ENCODE assay signal across 30 cellular contexts in the genomic region with DNA sequence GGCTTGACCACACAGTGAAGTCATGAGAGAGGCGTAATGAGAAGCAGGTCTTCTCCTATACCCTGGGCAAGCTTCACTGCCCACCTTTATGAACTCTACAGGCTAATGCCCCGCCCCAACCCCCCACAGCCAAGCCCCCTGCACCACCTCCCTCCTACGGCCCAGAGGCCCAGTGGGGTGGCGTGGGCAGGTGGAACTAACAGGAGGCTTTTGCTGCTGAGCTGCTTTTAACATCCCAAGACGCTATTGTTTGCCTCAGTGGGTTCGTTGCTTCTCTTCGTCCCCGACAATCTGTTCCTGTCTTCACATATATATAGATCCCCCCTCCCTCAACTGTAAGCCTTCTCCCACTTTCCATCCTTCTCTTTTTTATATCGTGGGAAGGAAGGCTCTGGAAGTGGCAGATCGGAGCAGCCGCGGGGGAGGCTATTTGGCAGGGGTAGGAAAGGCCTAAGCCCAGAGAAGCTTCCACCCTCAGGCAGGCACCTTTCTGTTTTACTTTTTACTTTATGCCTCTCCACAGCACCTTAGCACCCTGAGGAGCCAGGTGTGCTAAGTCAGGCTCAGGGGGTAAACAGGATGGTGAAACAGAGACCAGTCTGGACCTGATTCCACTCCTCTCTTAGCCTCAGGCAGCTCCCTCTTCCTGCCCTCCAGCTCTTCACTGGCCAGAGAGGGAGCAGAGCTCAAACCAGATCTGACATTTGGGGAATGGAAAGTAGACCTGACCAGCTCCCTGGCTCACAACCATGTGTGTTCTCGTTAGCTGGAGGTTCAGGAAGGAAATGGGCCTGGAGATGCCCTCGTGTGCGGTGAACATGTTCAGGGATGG. TPM values are rescaled to one million over a fixed set of nuclear protein-coding genes. Genes with fewer than 3 reads are reported as not detected.
A peak's percentile ranks its signal among the peaks of the same experiment; 100 is the strongest.
DNase-seq lines count a peak whose midpoint lies in the region; ATAC-seq and TF ChIP-seq lines count a peak whose summit lies in the region.
"Had no signal": no experiment of that assay in that cellular context is flagged by ENCODE, and none has a peak within 500 bp of the region (broad histone marks: within the 10 kb centered on the region; RNA-seq: fewer than 3 reads in every experiment).

No MANE protein-coding gene starts in this region.

- H3K27ac Mint-ChIP-seq in activated CD4-positive, alpha-beta T cell treated with anti-CD3 and anti-CD28 coated beads, Interleukin-2, amount 10 ng/mL, durations not matched to agents 7 days and 5 days = peak overlapping the region; percentile 9
- H3K27ac Mint-ChIP-seq in memory B cell = peak overlapping the region; percentile 16
- H3K27ac Mint-ChIP-seq: activated CD4-positive, alpha-beta T cell treated with anti-CD3 and anti-CD28 coated beads, Interleukin-2, amount 10 ng/mL, durations not matched to agents 24 days and 14 days; activated CD8-positive, alpha-beta memory T cell treated with anti-CD3 and anti-CD28 coated beads, Interleukin-2, amount 10 ng/mL, durations not matched to agents 7 days and 5 days; activated naive CD4-positive, alpha-beta T cell treated with anti-CD3 and anti-CD28 coated beads, Interleukin-2, amount 50 U/mL, for 24 hours; WTC11 had no signal

- no peaks in the 10 kb centered on the region for H3K4me1 Mint-ChIP-seq in activated CD4-positive, alpha-beta T cell treated with anti-CD3 and anti-CD28 coated beads, Interleukin-2, amount 10 ng/mL, durations not matched to agents 7 days and 5 days
- no peaks in the 10 kb centered on the region for H3K4me1 Mint-ChIP-seq in memory B cell
- H3K4me1 Mint-ChIP-seq: activated CD4-positive, alpha-beta T cell treated with anti-CD3 and anti-CD28 coated beads, Interleukin-2, amount 10 ng/mL, durations not matched to agents 24 days and 14 days; activated CD8-positive, alpha-beta memory T cell treated with anti-CD3 and anti-CD28 coated beads, Interleukin-2, amount 10 ng/mL, durations not matched to agents 7 days and 5 days; activated naive CD4-positive, alpha-beta T cell treated with anti-CD3 and anti-CD28 coated beads, Interleukin-2, amount 50 U/mL, for 24 hours; WTC11 had no signal

- no peaks in the 10 kb centered on the region for H3K9me3 Mint-ChIP-seq in activated CD4-positive, alpha-beta T cell treated with anti-CD3 and anti-CD28 coated beads, Interleukin-2, amount 10 ng/mL, durations not matched to agents 7 days and 5 days
- no peaks in the 10 kb centered on the region for H3K9me3 Mint-ChIP-seq in memory B cell
- H3K9me3 Mint-ChIP-seq: activated CD4-positive, alpha-beta T cell treated with anti-CD3 and anti-CD28 coated beads, Interleukin-2, amount 10 ng/mL, durations not matched to agents 24 days and 14 days; activated naive CD4-positive, alpha-beta T cell treated with anti-CD3 and anti-CD28 coated beads, Interleukin-2, amount 50 U/mL, for 24 hours; immature natural killer cell; WTC11 had no signal

- no peaks in the 10 kb centered on the region for H3K27me3 Mint-ChIP-seq in activated CD4-positive, alpha-beta T cell treated with anti-CD3 and anti-CD28 coated beads, Interleukin-2, amount 10 ng/mL, durations not matched to agents 7 days and 5 days
- no peaks in the 10 kb centered on the region for H3K27me3 Mint-ChIP-seq in memory B cell
- H3K27me3 Mint-ChIP-seq: activated CD4-positive, alpha-beta T cell treated with anti-CD3 and anti-CD28 coated beads, Interleukin-2, amount 10 ng/mL, durations not matched to agents 24 days and 14 days; activated CD8-positive, alpha-beta memory T cell treated with anti-CD3 and anti-CD28 coated beads, Interleukin-2, amount 10 ng/mL, durations not matched to agents 7 days and 5 days; activated naive CD4-positive, alpha-beta T cell treated with anti-CD3 and anti-CD28 coated beads, Interleukin-2, amount 50 U/mL, for 24 hours had no signal

- TF ChIP-seq CTCF in VCaP (conservative IDR thresholded peaks at IDR 0.05) = no peak

- ATAC-seq in memory B cell (ENCODE audit: low read depth) = no peak
- ATAC-seq: activated CD8-positive, alpha-beta memory T cell treated with anti-CD3 and anti-CD28 coated beads, Interleukin-2, amount 10 ng/mL, durations not matched to agents 7 days and 5 days; HepG2; left colon; psoas muscle; upper lobe of right lung; WTC11 had no signal

- H3K36me3 Mint-ChIP-seq in activated CD4-positive, alpha-beta T cell treated with anti-CD3 and anti-CD28 coated beads, Interleukin-2, amount 10 ng/mL, durations not matched to agents 7 days and 5 days (ENCODE audit: low read depth) = peaks cover 32% of the 10 kb centered on the region
- H3K36me3 Mint-ChIP-seq in memory B cell = peaks cover 20% of the 10 kb centered on the region

- H3K4me3 Mint-ChIP-seq in activated CD4-positive, alpha-beta T cell treated with anti-CD3 and anti-CD28 coated beads, Interleukin-2, amount 10 ng/mL, durations not matched to agents 7 days and 5 days = no peak overlapping the region
- no peak overlapping the region for H3K4me3 Mint-ChIP-seq in memory B cell
- H3K4me3 Mint-ChIP-seq: activated CD4-positive, alpha-beta T cell treated with anti-CD3 and anti-CD28 coated beads, Interleukin-2, amount 10 ng/mL, durations not matched to agents 24 days and 14 days; activated CD8-positive, alpha-beta memory T cell treated with anti-CD3 and anti-CD28 coated beads, Interleukin-2, amount 10 ng/mL, durations not matched to agents 7 days and 5 days; activated naive CD4-positive, alpha-beta T cell treated with anti-CD3 and anti-CD28 coated beads, Interleukin-2, amount 50 U/mL, for 24 hours; immature natural killer cell; WTC11 had no signal

- POLR2A ChIA-PET in activated CD4-positive, alpha-beta T cell treated with anti-CD3 and anti-CD28 coated beads, Interleukin-2, amount 10 ng/mL, durations not matched to agents 7 days and 5 days (lab: Charles Lee) = no interaction called here

- CTCF ChIA-PET in activated CD4-positive, alpha-beta T cell treated with anti-CD3 and anti-CD28 coated beads, Interleukin-2, amount 10 ng/mL, durations not matched to agents 7 days and 5 days (lab: Charles Lee) = interaction anchor here (1.4 to 2.6 kb wide), 2 partner anchors 12 to 35 kb away, joined by 3 to 16 read pairs; no protein-coding TSS in a partner anchor

- H3K27ac ChIP-seq in VCaP = peak overlapping the region; percentile 80
- H3K27ac ChIP-seq: 22Rv1, C4-2B, neutrophil, psoas muscle, SJCRH30, upper lobe of right lung had no signal

- DNase-seq in activated CD4-positive, alpha-beta T cell treated with anti-CD3 and anti-CD28 coated beads, Interleukin-2, amount 10 ng/mL, durations not matched to agents 7 days and 5 days = no peak
- DNase-seq in activated CD4-positive, alpha-beta T cell treated with anti-CD3 and anti-CD28 coated beads, Interleukin-2, amount 50 U/mL, for 4 hours = no peak
- DNase-seq in memory B cell (ENCODE audit: low spot score in 2 of 2) = no peak
- peak; percentile 18 for DNase-seq in putamen (ENCODE audit: low spot score)
- no peak for DNase-seq in LoVo (ENCODE audit: low spot score)
- DNase-seq in T1000 (lab: John Stamatoyannopoulos, UW) = no peak
- no peak for DNase-seq in dermis blood vessel endothelial cell
- DNase-seq: activated CD4-positive, alpha-beta T cell treated with anti-CD3 and anti-CD28 coated beads, Interleukin-2, amount 10 ng/mL, durations not matched to agents 24 days and 14 days; activated CD8-positive, alpha-beta memory T cell treated with anti-CD3 and anti-CD28 coated beads, Interleukin-2, amount 10 ng/mL, durations not matched to agents 7 days and 5 days; COR-L47; DMS53; effector CD8-positive, alpha-beta T cell; HCEC 1CT; immature natural killer cell; Kasumi-1; left colon; NCI-H1436 treated with DMSO at 0.1 percent for 48 hours; psoas muscle; SJCRH30; stimulated activated CD4-positive, alpha-beta T cell treated with anti-CD3 and anti-CD28 coated beads, Interleukin-4, amount 100 ng/mL, for 1 hour; SW 1271; T-helper 9 cell; upper lobe of right lung had no signal

RNA-seq across cellular contexts. Expression of a gene that starts 26.5 kb away (rescaled TPM):
- total RNA-seq in activated CD4-positive, alpha-beta T cell treated with anti-CD3 and anti-CD28 coated beads, Interleukin-2, amount 10 ng/mL, durations not matched to agents 7 days and 5 days = 100 to 1,000 TPM; 462 to 507 TPM
- total RNA-seq in dermis blood vessel endothelial cell = 2.8 and 4.8 TPM in 2 replicates

RNA-seq across cellular contexts. Expression of a gene that starts 28.7 kb away (rescaled TPM):
- 10 to 100 TPM; 69.6 to 72.2 TPM for total RNA-seq in activated CD4-positive, alpha-beta T cell treated with anti-CD3 and anti-CD28 coated beads, Interleukin-2, amount 10 ng/mL, durations not matched to agents 7 days and 5 days
- total RNA-seq in dermis blood vessel endothelial cell = 14.3 and 28.4 TPM in 2 replicates

Comparison
In these comparisons a context has a peak if more than half of its experiments do, and no peak if none do; other contexts are left out.
1. RNA of a gene that starts 26.5 kb away (total RNA-seq): 462 to 507 TPM in activated CD4-positive, alpha-beta T cell treated with anti-CD3 and anti-CD28 coated beads, Interleukin-2, amount 10 ng/mL, durations not matched to agents 7 days and 5 days; 2.8 to 4.8 TPM in dermis blood vessel endothelial cell; every median in the first group is over 10 times any median in the second.